8 cellular contexts compared by ENCODE assay signal in genomic region chr1:55257958-55258357, GRCh38. TPM values are rescaled to one million over a fixed set of nuclear protein-coding genes. Genes with fewer than 3 reads are reported as not detected.
DNase-seq lines count a peak whose midpoint lies in the region; ATAC-seq and TF ChIP-seq lines count a peak whose summit lies in the region.

No MANE protein-coding gene starts in this region.

- no peaks in the 10 kb centered on the region for H3K9me3 ChIP-seq in thyroid gland

- H3K36me3 ChIP-seq in GM06990 (ENCODE audit: control insufficient read depth, insufficient read depth, low read length), result no peaks in the 10 kb centered on the region
- H3K36me3 ChIP-seq in GM23338 (ENCODE audit: insufficient read depth), result no peaks in the 10 kb centered on the region
- H3K36me3 ChIP-seq in thyroid gland, result no peaks in the 10 kb centered on the region

- no peaks in the 10 kb centered on the region for H3K79me2 ChIP-seq in GM23338 (replicated peaks; ENCODE audit: insufficient read depth)

- no peaks in the 10 kb centered on the region for H3K36me3 Mint-ChIP-seq in T-helper 1 cell treated with Interleukin-12 subunit alpha and Interleukin-12 subunit beta and Interleukin-4 antibody, amounts not matched to agents 30 μg/mL and 1 μg/mL, for 36 hours (ENCODE audit: low read depth)
- H3K36me3 Mint-ChIP-seq in effector memory CD8-positive, alpha-beta T cell (ENCODE audit: insufficient read depth), result peaks cover 3% of the 10 kb centered on the region
- H3K36me3 Mint-ChIP-seq in GM23338 (ENCODE audit: low read depth), result no peaks in the 10 kb centered on the region

- H3K9me2 ChIP-seq in GM23338 (ENCODE audit: insufficient read depth), result no peaks in the 10 kb centered on the region

- no peaks in the 10 kb centered on the region for H4K20me1 ChIP-seq in GM23338 (replicated peaks; ENCODE audit: insufficient read depth)

- peak overlapping the region; percentile 3 for H3K4me3 Mint-ChIP-seq in T-helper 1 cell treated with Interleukin-12 subunit alpha and Interleukin-12 subunit beta and Interleukin-4 antibody, amounts not matched to agents 30 μg/mL and 1 μg/mL, for 36 hours
- H3K4me3 Mint-ChIP-seq in effector memory CD8-positive, alpha-beta T cell, result peak overlapping the region; percentile 62 to 66
- H3K4me3 Mint-ChIP-seq in GM23338, result no peak overlapping the region

- DNase-seq in GM06990 (ENCODE audit: extremely low read depth, insufficient read length) (peak; percentile 33), GM23338 (ENCODE audit: low spot score) (no peak), thyroid gland (no peak), NCI-H524 (lab: John Stamatoyannopoulos, UW) (no peak), HT-29 (ENCODE audit: low spot score) (no peak)
- peak; percentile 67 to 72 (median 69) for DNase-seq in effector memory CD8-positive, alpha-beta T cell

- no peak overlapping the region for H2AFZ ChIP-seq in GM23338

- no peak for TF ChIP-seq CTCF in GM06990 (IDR thresholded peaks at IDR 0.05; ENCODE audit: insufficient read depth, low read length, poor library complexity, severe bottlenecking)
- no peak for TF ChIP-seq CTCF in GM23338 (conservative IDR thresholded peaks at IDR 0.05; ENCODE audit: low read depth in 2 of 2)
- TF ChIP-seq CTCF in thyroid gland (IDR thresholded peaks at IDR 0.05), result no peak

- H3K27me3 Mint-ChIP-seq in T-helper 1 cell treated with Interleukin-12 subunit alpha and Interleukin-12 subunit beta and Interleukin-4 antibody, amounts not matched to agents 30 μg/mL and 1 μg/mL, for 36 hours (ENCODE audit: low read depth), result peaks cover 20% of the 10 kb centered on the region
- H3K27me3 Mint-ChIP-seq in effector memory CD8-positive, alpha-beta T cell, result no peaks in the 10 kb centered on the region
- peaks cover 6% of the 10 kb centered on the region for H3K27me3 Mint-ChIP-seq in GM23338 (ENCODE audit: insufficient read depth, low read depth, poor library complexity)

- H3K27ac Mint-ChIP-seq in T-helper 1 cell treated with Interleukin-12 subunit alpha and Interleukin-12 subunit beta and Interleukin-4 antibody, amounts not matched to agents 30 μg/mL and 1 μg/mL, for 36 hours, result peak overlapping the region; percentile 23
- peak overlapping the region; percentile 80 to 83 for H3K27ac Mint-ChIP-seq in effector memory CD8-positive, alpha-beta T cell
- no peak overlapping the region for H3K27ac Mint-ChIP-seq in GM23338

- WGBS in thyroid gland, 2 donors, result 60 to 69% methylated on average over 3 of the region's 3 CpGs

- H3K9me3 Mint-ChIP-seq in T-helper 1 cell treated with Interleukin-12 subunit alpha and Interleukin-12 subunit beta and Interleukin-4 antibody, amounts not matched to agents 30 μg/mL and 1 μg/mL, for 36 hours, result no peaks in the 10 kb centered on the region
- H3K9me3 Mint-ChIP-seq in effector memory CD8-positive, alpha-beta T cell, result no peaks in the 10 kb centered on the region
- no peaks in the 10 kb centered on the region for H3K9me3 Mint-ChIP-seq in GM23338

- no peak overlapping the region for H3K4me2 ChIP-seq in GM23338

- no peaks in the 10 kb centered on the region for H3K4me1 ChIP-seq in GM23338 (ENCODE audit: insufficient read depth)
- no peaks in the 10 kb centered on the region for H3K4me1 ChIP-seq in thyroid gland

- H3K27me3 ChIP-seq in GM06990 (replicated peaks; ENCODE audit: control insufficient read depth, insufficient read depth, low read length), result no peaks in the 10 kb centered on the region
- H3K27me3 ChIP-seq in GM23338 (ENCODE audit: insufficient read depth), result no peaks in the 10 kb centered on the region
- H3K27me3 ChIP-seq in thyroid gland, result no peaks in the 10 kb centered on the region

- H3K4me3 ChIP-seq in GM06990 (replicated peaks; ENCODE audit: low read depth, low read length) (no peak overlapping the region), GM23338 (no peak overlapping the region), thyroid gland (replicated peaks in 1 of 3) (no peak overlapping the region)

- no peak for TF ChIP-seq POLR2A in thyroid gland (IDR thresholded peaks at IDR 0.05)

- intact Hi-C loops in thyroid gland (cut with DNase I), result no loop called here

- ATAC-seq in HG02588 (IDR thresholded peaks at IDR 0.05; ENCODE audit: unreplicated experiment), result peak; percentile 56
- peak; percentile 96 for ATAC-seq in effector memory CD8-positive, alpha-beta T cell (replicated peaks)
- ATAC-seq in GM23338, result no peak

- H3K27ac ChIP-seq in GM23338 (ENCODE audit: low read depth) (no peak overlapping the region), thyroid gland (no peak overlapping the region)

- H3F3A ChIP-seq in GM23338 (replicated peaks; ENCODE audit: low read depth), result no peaks in the 10 kb centered on the region

- peaks cover 11% of the 10 kb centered on the region for H3K4me1 Mint-ChIP-seq in T-helper 1 cell treated with Interleukin-12 subunit alpha and Interleukin-12 subunit beta and Interleukin-4 antibody, amounts not matched to agents 30 μg/mL and 1 μg/mL, for 36 hours (ENCODE audit: low read depth)
- peaks cover 11 to 13% of the 10 kb centered on the region in 2 donors for H3K4me1 Mint-ChIP-seq in effector memory CD8-positive, alpha-beta T cell (ENCODE audit: low read depth in 2 of 2)
- H3K4me1 Mint-ChIP-seq in GM23338, result 0 out of 3 replicates have a peak, but pooled peaks cover 2% of the 10 kb centered on the region

TF ChIP-seq in GM23338, 12 proteins besides CTCF, POLR2A, EP300 and RAD21:
- TF ChIP-seq JUNB (IDR thresholded peaks at IDR 0.05; ENCODE audit: unreplicated experiment), result no peak
- TF ChIP-seq POLR2AphosphoS5 (IDR thresholded peaks at IDR 0.05; ENCODE audit: low read depth), result no peak
- no peak for TF ChIP-seq STAT1 (IDR thresholded peaks at IDR 0.05; ENCODE audit: unreplicated experiment)
- no peak for TF ChIP-seq EZH2phosphoT487 (IDR thresholded peaks at IDR 0.05; ENCODE audit: unreplicated experiment)
- TF ChIP-seq NANOG (IDR thresholded peaks at IDR 0.05; ENCODE audit: borderline replicate concordance), result no peak
- TF ChIP-seq, protein P1, sequence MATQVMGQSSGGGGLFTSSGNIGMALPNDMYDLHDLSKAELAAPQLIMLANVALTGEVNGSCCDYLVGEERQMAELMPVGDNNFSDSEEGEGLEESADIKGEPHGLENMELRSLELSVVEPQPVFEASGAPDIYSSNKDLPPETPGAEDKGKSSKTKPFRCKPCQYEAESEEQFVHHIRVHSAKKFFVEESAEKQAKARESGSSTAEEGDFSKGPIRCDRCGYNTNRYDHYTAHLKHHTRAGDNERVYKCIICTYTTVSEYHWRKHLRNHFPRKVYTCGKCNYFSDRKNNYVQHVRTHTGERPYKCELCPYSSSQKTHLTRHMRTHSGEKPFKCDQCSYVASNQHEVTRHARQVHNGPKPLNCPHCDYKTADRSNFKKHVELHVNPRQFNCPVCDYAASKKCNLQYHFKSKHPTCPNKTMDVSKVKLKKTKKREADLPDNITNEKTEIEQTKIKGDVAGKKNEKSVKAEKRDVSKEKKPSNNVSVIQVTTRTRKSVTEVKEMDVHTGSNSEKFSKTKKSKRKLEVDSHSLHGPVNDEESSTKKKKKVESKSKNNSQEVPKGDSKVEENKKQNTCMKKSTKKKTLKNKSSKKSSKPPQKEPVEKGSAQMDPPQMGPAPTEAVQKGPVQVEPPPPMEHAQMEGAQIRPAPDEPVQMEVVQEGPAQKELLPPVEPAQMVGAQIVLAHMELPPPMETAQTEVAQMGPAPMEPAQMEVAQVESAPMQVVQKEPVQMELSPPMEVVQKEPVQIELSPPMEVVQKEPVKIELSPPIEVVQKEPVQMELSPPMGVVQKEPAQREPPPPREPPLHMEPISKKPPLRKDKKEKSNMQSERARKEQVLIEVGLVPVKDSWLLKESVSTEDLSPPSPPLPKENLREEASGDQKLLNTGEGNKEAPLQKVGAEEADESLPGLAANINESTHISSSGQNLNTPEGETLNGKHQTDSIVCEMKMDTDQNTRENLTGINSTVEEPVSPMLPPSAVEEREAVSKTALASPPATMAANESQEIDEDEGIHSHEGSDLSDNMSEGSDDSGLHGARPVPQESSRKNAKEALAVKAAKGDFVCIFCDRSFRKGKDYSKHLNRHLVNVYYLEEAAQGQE (IDR thresholded peaks at IDR 0.05; ENCODE audit: unreplicated experiment), result no peak

RNA-seq across cellular contexts. Expression of gene USP24, which starts 42.8 kb away (rescaled TPM):
- total RNA-seq in GM23338 (2014; rRNA removed; shearing (Covaris generic)), result 32.6 and 36.2 TPM in 2 replicates
- polyA plus RNA-seq in GM23338 (2016; fragmentation: Nextera tagmentation; extraction: Ambion mirVana), result 11.9 and 12.1 TPM in 2 replicates
- total RNA-seq in thyroid gland, result 10 to 100 TPM; 38.5 to 74.6 (median 43.4) TPM
- total RNA-seq in HT-29 (2014; rRNA removed; shearing (Covaris generic)), result 27.2 and 28.4 TPM in 2 replicates

Comparison
In these comparisons a context has a peak if more than half of its experiments do, and no peak if none do; other contexts are left out.
1. DNase-seq: peak in GM06990 (single experiment) and effector memory CD8-positive, alpha-beta T cell (3 of 3); none in GM23338 (single experiment), thyroid gland (0 of 2), NCI-H524 (0 of 2) and HT-29 (single experiment).